Comparison of ENCODE assay signal across 13 cellular contexts in genomic region chr1:155973723-155974122, GRCh38. TPM values are rescaled to one million over a fixed set of nuclear protein-coding genes. Genes with fewer than 3 reads are reported as not detected.
A peak's percentile ranks its signal among the peaks of the same experiment; 100 is the strongest.
DNase-seq lines count a peak whose midpoint lies in the region; ATAC-seq, FAIRE-seq and TF ChIP-seq lines count a peak whose summit lies in the region.
"Had no signal": no experiment of that assay in that cellular context is flagged by ENCODE, and none has a peak within 500 bp of the region (broad histone marks: within the 10 kb centered on the region; RNA-seq: fewer than 3 reads in every experiment).

No MANE protein-coding gene starts in this region.

- no peaks in the 10 kb centered on the region for H3K27me3 ChIP-seq in CD8-positive, alpha-beta T cell (ENCODE audit: insufficient read depth, low read length)
- H3K27me3 ChIP-seq in Peyer's patch: no peaks in the 10 kb centered on the region
- H3K27me3 ChIP-seq in effector memory CD4-positive, alpha-beta T cell (replicated peaks; ENCODE audit: control insufficient read depth, insufficient read depth, low read length, poor library complexity, severe bottlenecking): no peaks in the 10 kb centered on the region
- no peaks in the 10 kb centered on the region for H3K27me3 ChIP-seq in skeletal muscle satellite cell (ENCODE audit: control insufficient read depth, insufficient read depth, low read length)
- no peaks in the 10 kb centered on the region for H3K27me3 ChIP-seq in Caco-2 (replicated peaks; ENCODE audit: control insufficient read depth, insufficient read depth, low read length)
- H3K27me3 ChIP-seq: pancreas had no signal

- no peak for DNase-seq in CD8-positive, alpha-beta T cell
- DNase-seq in Peyer's patch (no peak), GM12892 (ENCODE audit: insufficient read length) (no peak), Caco-2 (no peak), urothelium cell line (ENCODE audit: low spot score) (no peak)
- no peak for DNase-seq in effector memory CD4-positive, alpha-beta T cell
- DNase-seq: NCI-H187, pancreas, RPMI8226 had no signal

- H3K9ac ChIP-seq in skeletal muscle satellite cell (ENCODE audit: low read depth, low read length): no peak overlapping the region

- TF ChIP-seq CTCF in CD8-positive, alpha-beta T cell (IDR thresholded peaks at IDR 0.05): no peak
- TF ChIP-seq CTCF in Peyer's patch (IDR thresholded peaks at IDR 0.05) (no peak), Caco-2 (IDR thresholded peaks at IDR 0.05; ENCODE audit: insufficient read depth in 1 of 2, low read depth in 1 of 2, low read length in 1 of 2, severe bottlenecking in 1 of 2, unreplicated experiment in 1 of 2) (no peak)

- H3K4me3 Mint-ChIP-seq in CD8-positive, alpha-beta T cell: peak overlapping the region; percentile 97
- H3K4me3 Mint-ChIP-seq in Caco-2 (ENCODE audit: unreplicated experiment): no peak overlapping the region

- H3K4me2 ChIP-seq in skeletal muscle satellite cell (ENCODE audit: low read length): peak overlapping the region; percentile 99

- no peaks in the 10 kb centered on the region for H3K9me3 ChIP-seq in CD8-positive, alpha-beta T cell (ENCODE audit: low read length)
- H3K9me3 ChIP-seq in Peyer's patch (no peaks in the 10 kb centered on the region), skeletal muscle satellite cell (replicated peaks; ENCODE audit: low read length) (no peaks in the 10 kb centered on the region), Caco-2 (no peaks in the 10 kb centered on the region)
- H3K9me3 ChIP-seq in effector memory CD4-positive, alpha-beta T cell (ENCODE audit: control insufficient read depth, low read length): no peaks in the 10 kb centered on the region
- H3K9me3 ChIP-seq: pancreas had no signal

- CTCF ChIA-PET in CD8-positive, alpha-beta T cell (lab: Charles Lee): interaction anchor here (1.3 to 6.7 kb wide), 3 partner anchors 16 to 36 kb away, joined by 4 to 57 read pairs (median 5); no protein-coding TSS in a partner anchor
- CTCF ChIA-PET in Caco-2 (lab: Charles Lee): no interaction called here

- peaks cover 76% of the 10 kb centered on the region for H3K36me3 Mint-ChIP-seq in CD8-positive, alpha-beta T cell
- peaks cover 19% of the 10 kb centered on the region for H3K36me3 Mint-ChIP-seq in Caco-2 (ENCODE audit: insufficient read depth, unreplicated experiment)

- H3K4me3 ChIP-seq in CD8-positive, alpha-beta T cell (ENCODE audit: low read depth, low read length): no peak overlapping the region
- H3K4me3 ChIP-seq in Peyer's patch (no peak overlapping the region), skeletal muscle satellite cell (ENCODE audit: low read length) (no peak overlapping the region), Caco-2 (ENCODE audit: low read depth, low read length) (no peak overlapping the region)
- H3K4me3 ChIP-seq in effector memory CD4-positive, alpha-beta T cell (ENCODE audit: insufficient read depth, low read depth, low read length, poor library complexity, severe bottlenecking): no peak overlapping the region

- ATAC-seq in CD8-positive, alpha-beta T cell: no peak
- no peak for ATAC-seq in GM21526 (IDR thresholded peaks at IDR 0.05; ENCODE audit: low FRiP score, unreplicated experiment)
- ATAC-seq: pancreas, WTC11 had no signal

- TF ChIP-seq POLR2A in Peyer's patch (IDR thresholded peaks at IDR 0.05) (no peak), GM12892 (IDR thresholded peaks at IDR 0.05; ENCODE audit: low read depth, low read length) (no peak)

- H3K4me1 ChIP-seq in CD8-positive, alpha-beta T cell (ENCODE audit: insufficient read depth, low read length): peaks cover 72% of the 10 kb centered on the region
- H3K4me1 ChIP-seq in Peyer's patch: peaks cover 0 to 84% (median 41%) of the 10 kb centered on the region in 4 donors
- peaks cover 72% of the 10 kb centered on the region for H3K4me1 ChIP-seq in effector memory CD4-positive, alpha-beta T cell (ENCODE audit: control insufficient read depth, insufficient read depth, low read length, poor library complexity, severe bottlenecking)
- H3K4me1 ChIP-seq in skeletal muscle satellite cell (ENCODE audit: control insufficient read depth, insufficient read depth, low read length): peaks cover 75% of the 10 kb centered on the region
- peaks cover 25% of the 10 kb centered on the region for H3K4me1 ChIP-seq in Caco-2

- H3K27me3 Mint-ChIP-seq in CD8-positive, alpha-beta T cell (ENCODE audit: low read depth): no peaks in the 10 kb centered on the region
- H3K27me3 Mint-ChIP-seq in Caco-2 (ENCODE audit: insufficient read depth, unreplicated experiment): no peaks in the 10 kb centered on the region

- H3K9me3 Mint-ChIP-seq in CD8-positive, alpha-beta T cell: no peaks in the 10 kb centered on the region
- no peaks in the 10 kb centered on the region for H3K9me3 Mint-ChIP-seq in Caco-2 (ENCODE audit: unreplicated experiment)
- H3K9me3 Mint-ChIP-seq: WTC11 had no signal

- FAIRE-seq in GM12892 (lab: Jason Lieb, UNC) (no peak), urothelium cell line (lab: Jason Lieb, UNC) (no peak)
- FAIRE-seq: keratinocyte, pancreas had no signal

- peak overlapping the region; percentile 94 for H3K27ac Mint-ChIP-seq in CD8-positive, alpha-beta T cell
- no peak overlapping the region for H3K27ac Mint-ChIP-seq in Caco-2 (ENCODE audit: unreplicated experiment)

- H3K36me3 ChIP-seq in CD8-positive, alpha-beta T cell (ENCODE audit: insufficient read depth, low read length): peaks cover 9% of the 10 kb centered on the region
- H3K36me3 ChIP-seq in Peyer's patch (peaks cover 0 to 14% (median 0%) of the 10 kb centered on the region in 3 donors), skeletal muscle satellite cell (ENCODE audit: insufficient read depth, low read length) (peaks cover 21% of the 10 kb centered on the region), Caco-2 (ENCODE audit: control insufficient read depth, insufficient read depth, low read length) (no peaks in the 10 kb centered on the region; the same call in 1 of the 2 replicates)
- H3K36me3 ChIP-seq in effector memory CD4-positive, alpha-beta T cell (ENCODE audit: control insufficient read depth, insufficient read depth, low read length): peaks cover 11% of the 10 kb centered on the region
- H3K36me3 ChIP-seq: pancreas had no signal

- H3K27ac ChIP-seq in CD8-positive, alpha-beta T cell (ENCODE audit: low read depth, low read length): no peak overlapping the region
- H3K27ac ChIP-seq in Peyer's patch: peak overlapping the region; percentile 0 to 99 (median 94)
- peak overlapping the region; percentile 84 for H3K27ac ChIP-seq in effector memory CD4-positive, alpha-beta T cell (ENCODE audit: insufficient read depth, low read length, poor library complexity, severe bottlenecking)

- intact Hi-C loops in CD8-positive, alpha-beta T cell (cut with DNase I, micrococcal nuclease): no loop called here
- intact Hi-C loops in Caco-2 (cut with micrococcal nuclease; ENCODE audit: unreplicated experiment): no loop called here

- no TSS peak for BruUV-seq in Caco-2 (replicated peaks; lab: Mats Ljungman, UMichigan)

- POLR2A ChIA-PET in CD8-positive, alpha-beta T cell (lab: Charles Lee): interaction anchor here (0.8 to 1.8 kb wide), 2 partner anchors 18 to 39 kb away, joined by 5 to 8 read pairs; partner anchors contain the start of gene KHDC4
- POLR2A ChIA-PET in Caco-2 (lab: Charles Lee): no interaction called here

- peaks cover 72% of the 10 kb centered on the region for H3K4me1 Mint-ChIP-seq in CD8-positive, alpha-beta T cell (ENCODE audit: low read depth)
- peaks cover 32% of the 10 kb centered on the region for H3K4me1 Mint-ChIP-seq in Caco-2 (ENCODE audit: low read depth, unreplicated experiment)

RNA-seq across cellular contexts. Expression of gene ARHGEF2, which starts 4.6 kb away (rescaled TPM):
- total RNA-seq in CD8-positive, alpha-beta T cell: 10 to 100 TPM; 51.6 to 52.3 TPM
- total RNA-seq in Peyer's patch (100 to 1,000 TPM; 101 to 239 (median 149) TPM), Caco-2 (2022) (46.9 and 60.3 TPM in 2 replicates)
- total RNA-seq in skeletal muscle satellite cell (2012; rRNA removed): 105 and 107 TPM in 2 replicates
- 57.6 TPM for polyA plus RNA-seq in GM12892 (2012; ENCODE audit: missing spikeins)

RNA-seq across cellular contexts. Expression of gene RXFP4, which starts 32.3 kb away (rescaled TPM):
- total RNA-seq in CD8-positive, alpha-beta T cell: not detected
- total RNA-seq in Peyer's patch: 1 to 10 TPM in 1 of 4 donors, not detected in 3; 2.3 TPM
- total RNA-seq in skeletal muscle satellite cell (2012; rRNA removed): 0.44 TPM in 1 of 2 replicates, not detected in the other
- polyA plus RNA-seq in GM12892 (2012; ENCODE audit: missing spikeins): 0.36 TPM
- total RNA-seq in Caco-2 (2022): not detected in 2 replicates
- total RNA-seq: WTC11 had no signal
- polyA plus RNA-seq: keratinocyte had no signal

RNA-seq across cellular contexts. Expression of gene KHDC4, which starts 39.5 kb away (rescaled TPM):
- total RNA-seq in CD8-positive, alpha-beta T cell: 10 to 100 TPM; 47.4 to 54.6 TPM
- total RNA-seq in Peyer's patch (100 to 1,000 TPM in 2 of 4 donors, 10 to 100 TPM in 2; 71.5 to 146 (median 96.4) TPM), Caco-2 (2022) (68.5 and 72.9 TPM in 2 replicates)
- total RNA-seq in skeletal muscle satellite cell (2012; rRNA removed): 21.4 and 24.1 TPM in 2 replicates
- polyA plus RNA-seq in GM12892 (2012; ENCODE audit: missing spikeins): 46.2 TPM

RNA-seq across cellular contexts. Expression of gene SSR2, which starts 47.0 kb away (rescaled TPM):
- total RNA-seq in CD8-positive, alpha-beta T cell: 100 to 1,000 TPM; 208 to 212 TPM
- total RNA-seq in Peyer's patch (100 to 1,000 TPM; 133 to 269 (median 202) TPM), Caco-2 (2022) (198 and 203 TPM in 2 replicates)
- total RNA-seq in skeletal muscle satellite cell (2012; rRNA removed): 538 and 640 TPM in 2 replicates
- polyA plus RNA-seq in GM12892 (2012; ENCODE audit: missing spikeins): 230 TPM
